Comparison of ENCODE assay signal across 23 cellular contexts in the genomic region with DNA sequence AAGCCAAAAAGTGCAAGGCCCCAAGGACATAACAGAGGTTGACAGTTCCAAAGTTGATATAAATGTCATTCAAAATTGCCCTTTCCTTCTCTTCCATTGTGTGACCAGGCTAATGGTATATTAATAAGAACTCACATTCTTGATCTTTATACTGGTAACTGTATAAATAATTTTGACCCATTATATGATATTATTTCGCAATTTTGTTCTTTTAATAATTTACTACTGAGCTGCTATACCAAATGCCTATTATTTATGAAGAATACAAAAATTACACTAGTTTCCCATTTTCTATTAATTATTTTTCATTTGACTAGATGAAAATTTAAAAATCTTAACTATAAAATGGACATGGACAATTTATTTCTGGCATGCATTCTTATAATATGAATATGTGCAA.
DNase-seq lines count a peak whose midpoint lies in the region; ATAC-seq, FAIRE-seq and TF ChIP-seq lines count a peak whose summit lies in the region.
"Had no signal": no experiment of that assay in that cellular context is flagged by ENCODE, and none has a peak within 500 bp of the region (broad histone marks: within the 10 kb centered on the region; RNA-seq: fewer than 3 reads in every experiment).

No MANE protein-coding gene starts in this region.

- H4K5ac ChIP-seq in H1 (ENCODE audit: insufficient read length, low read depth, low read length): no peak overlapping the region

- ATAC-seq in HepG2 (no peak), right lobe of liver (no peak)

- in situ Hi-C loops in HepG2 (cut with HindIII; ENCODE audit: extremely low pct_ligation_motif_present, low pct_unique_long_range_greater_than_20kb): no loop called here

- peaks cover 4 to 6% of the 10 kb centered on the region in 2 experiments; a peak in 3 of 5 replicates for H3K36me3 ChIP-seq in HepG2 (replicated peaks in 1 of 2; ENCODE audit: control insufficient read depth in 1 of 2, insufficient read depth in 2 of 2, low read length in 2 of 2)
- no peaks in the 10 kb centered on the region for H3K36me3 ChIP-seq in right lobe of liver
- H3K36me3 ChIP-seq in H1 (ENCODE audit: control insufficient read depth in 2 of 4, insufficient read depth in 4 of 4, low read length in 3 of 4): no peaks in the 10 kb centered on the region
- peaks cover 6% of the 10 kb centered on the region for H3K36me3 ChIP-seq in neural progenitor cell
- H3K36me3 ChIP-seq: BE2C, BLaER1 had no signal

- POLR2A ChIA-PET in HepG2 (lab: Yijun Ruan, JAX) (no interaction called here), H1 (lab: Charles Lee; ENCODE audit: partially characterized antibody) (interaction anchor here (0.7 kb wide), 1 partner anchor 1809 kb away, joined by 3 read pairs; no protein-coding TSS in a partner anchor)

- H2BK12ac ChIP-seq in H1 (ENCODE audit: low read depth, low read length): no peak overlapping the region

- H3K27ac Mint-ChIP-seq in neural progenitor cell: no peak overlapping the region
- H3K27ac Mint-ChIP-seq: CD14-positive monocyte; CD4-positive, alpha-beta memory T cell; CD4-positive, CD25-positive, alpha-beta regulatory T cell; CD8-positive, alpha-beta memory T cell had no signal

- intact Hi-C loops in HepG2 (cut with micrococcal nuclease; ENCODE audit: unreplicated experiment) (no loop called here), right lobe of liver (cut with DNase I) (no loop called here)

- no TSS peak for BruUV-seq in HepG2 (replicated peaks; lab: Mats Ljungman, UMichigan)

- no peak for TF ChIP-seq CTCF in HepG2 (CRISPR knock-in tag; IDR thresholded peaks at IDR 0.05)
- no peak for TF ChIP-seq CTCF in right lobe of liver (IDR thresholded peaks at IDR 0.05)
- no peak for TF ChIP-seq CTCF in H1 (IDR thresholded peaks at IDR 0.05; ENCODE audit: control extremely low read depth in 1 of 3, insufficient read depth in 1 of 3, low read depth in 1 of 3, low read length in 3 of 3)
- no peak for TF ChIP-seq CTCF in neural progenitor cell (IDR thresholded peaks at IDR 0.05)

- no peak overlapping the region for H4K91ac ChIP-seq in H1 (replicated peaks; ENCODE audit: insufficient read length, low read length)

- no peak overlapping the region for H4K8ac ChIP-seq in H1 (ENCODE audit: extremely low read depth, insufficient read depth, low read length)

- H3K36me3 Mint-ChIP-seq in neural progenitor cell: no peaks in the 10 kb centered on the region
- H3K36me3 Mint-ChIP-seq: CD14-positive monocyte; CD4-positive, alpha-beta memory T cell; CD4-positive, CD25-positive, alpha-beta regulatory T cell; CD8-positive, alpha-beta memory T cell had no signal

- no peaks in the 10 kb centered on the region for H3F3A ChIP-seq in neural progenitor cell (ENCODE audit: low read depth)

- no peak overlapping the region for H3K56ac ChIP-seq in H1 (replicated peaks; ENCODE audit: insufficient read length, low read depth, low read length)

- H3K79me2 ChIP-seq in HepG2 (ENCODE audit: insufficient read depth, low read length) (no peaks in the 10 kb centered on the region), H1 (ENCODE audit: control insufficient read depth in 1 of 2, insufficient read depth in 2 of 2, low read length in 2 of 2) (no peaks in the 10 kb centered on the region), neural progenitor cell (ENCODE audit: low read depth) (no peaks in the 10 kb centered on the region)

- no peak overlapping the region for H3K23ac ChIP-seq in H1 (ENCODE audit: insufficient read length)

- H2BK5ac ChIP-seq in H1 (ENCODE audit: low read depth, low read length): no peak overlapping the region

- H3K27me3 Mint-ChIP-seq in neural progenitor cell (ENCODE audit: insufficient read depth, low read depth): no peaks in the 10 kb centered on the region
- H3K27me3 Mint-ChIP-seq: CD4-positive, alpha-beta memory T cell; CD4-positive, CD25-positive, alpha-beta regulatory T cell; CD8-positive, alpha-beta memory T cell had no signal

- H3K9ac ChIP-seq in HepG2 (ENCODE audit: insufficient read depth, low read depth, low read length) (no peak overlapping the region), H1 (replicated peaks in 1 of 4; ENCODE audit: extremely low read depth in 1 of 4, low read depth in 3 of 4, low read length in 3 of 4) (no peak overlapping the region), neural progenitor cell (no peak overlapping the region)
- H3K9ac ChIP-seq: BLaER1 had no signal

- H3K27ac ChIP-seq in HepG2 (ENCODE audit: extremely low read length, insufficient read depth, low read length): no peak overlapping the region
- H3K27ac ChIP-seq in right lobe of liver: no peak overlapping the region
- H3K27ac ChIP-seq in H1 (ENCODE audit: low read depth, low read length): no peak overlapping the region
- H3K27ac ChIP-seq in neural progenitor cell: peak overlapping the region; percentile 37
- H3K27ac ChIP-seq: 22Rv1, BLaER1 had no signal

- H3K4ac ChIP-seq in H1 (replicated peaks; ENCODE audit: insufficient read length, low read depth, low read length): no peak overlapping the region

- H2AFZ ChIP-seq in HepG2 (ENCODE audit: low read length) (no peak overlapping the region), H1 (ENCODE audit: low read length) (no peak overlapping the region), neural progenitor cell (replicated peaks) (no peak overlapping the region)

- H3K4me3 ChIP-seq in HepG2 (replicated peaks in 1 of 3; ENCODE audit: insufficient read depth in 1 of 3, low read depth in 2 of 3, low read length in 3 of 3) (no peak overlapping the region), right lobe of liver (no peak overlapping the region), H1 (ENCODE audit: extremely low read depth in 1 of 4, insufficient read depth in 2 of 4, low read depth in 3 of 4, low read length in 4 of 4) (no peak overlapping the region), neural progenitor cell (no peak overlapping the region)
- H3K4me3 ChIP-seq: BLaER1 had no signal

- no peak for TF ChIP-seq POLR2A in HepG2 (IDR thresholded peaks at IDR 0.05; ENCODE audit: insufficient read depth in 1 of 2, low read depth in 2 of 2, low read length in 2 of 2)
- no peak for TF ChIP-seq POLR2A in right lobe of liver (IDR thresholded peaks at IDR 0.05)
- TF ChIP-seq POLR2A in H1 (IDR thresholded peaks at IDR 0.05; ENCODE audit: control extremely low read depth in 1 of 2, low read depth in 2 of 2, low read length in 2 of 2): no peak

- H3K14ac ChIP-seq in H1 (ENCODE audit: insufficient read length): no peak overlapping the region

- H2BK20ac ChIP-seq in H1 (ENCODE audit: low read length): no peak overlapping the region

- no peak overlapping the region for H3K4me3 Mint-ChIP-seq in neural progenitor cell
- H3K4me3 Mint-ChIP-seq: CD14-positive monocyte; CD4-positive, alpha-beta memory T cell; CD4-positive, CD25-positive, alpha-beta regulatory T cell; CD8-positive, alpha-beta memory T cell had no signal

- H2BK120ac ChIP-seq in H1 (replicated peaks; ENCODE audit: low read depth, low read length): no peak overlapping the region

- no peaks in the 10 kb centered on the region for H3K27me3 ChIP-seq in HepG2 (ENCODE audit: control insufficient read depth in 1 of 2, insufficient read depth in 2 of 2, low read length in 2 of 2)
- H3K27me3 ChIP-seq in right lobe of liver: no peaks in the 10 kb centered on the region
- no peaks in the 10 kb centered on the region for H3K27me3 ChIP-seq in H1 (replicated peaks in 1 of 4; ENCODE audit: control insufficient read depth in 3 of 4, extremely low read depth in 1 of 4, insufficient read depth in 3 of 4, low read length in 3 of 4)
- no peaks in the 10 kb centered on the region for H3K27me3 ChIP-seq in neural progenitor cell
- H3K27me3 ChIP-seq: BE2C, BLaER1 had no signal

- no peak overlapping the region for H3K4me2 ChIP-seq in HepG2 (ENCODE audit: low read depth, low read length)
- no peak overlapping the region for H3K4me2 ChIP-seq in H1 (ENCODE audit: insufficient read depth in 1 of 2, low read depth in 2 of 2, low read length in 2 of 2)
- no peak overlapping the region for H3K4me2 ChIP-seq in neural progenitor cell
- H3K4me2 ChIP-seq: BLaER1 had no signal

- no peak for FAIRE-seq in HepG2 (lab: Jason Lieb, UNC)
- no peak for FAIRE-seq in H1 (lab: Jason Lieb, UNC)
- FAIRE-seq: G401.6, GM12891, GM19239 had no signal

- no peaks in the 10 kb centered on the region for H3K23me2 ChIP-seq in H1 (ENCODE audit: low read depth, low read length)

- TF ChIP-seq EP300 in HepG2 (IDR thresholded peaks at IDR 0.05; ENCODE audit: low read depth in 2 of 2, low read length in 2 of 2) (no peak), HepG2 (CRISPR knock-in tag; IDR thresholded peaks at IDR 0.05; ENCODE audit: borderline replicate concordance) (no peak), H1 (IDR thresholded peaks at IDR 0.05; ENCODE audit: borderline replicate concordance in 1 of 2, low read depth in 2 of 2, low read length in 2 of 2) (no peak)

- H2AK5ac ChIP-seq in H1 (ENCODE audit: low read depth, low read length): no peak overlapping the region

- TF ChIP-seq RAD21 in HepG2 (CRISPR knock-in tag; IDR thresholded peaks at IDR 0.05) (no peak), H1 (IDR thresholded peaks at IDR 0.05 in 1 of 2, conservative IDR thresholded peaks at IDR 0.05 in 1 of 2; ENCODE audit: low read depth in 2 of 2, low read length in 2 of 2) (no peak)

- no peaks in the 10 kb centered on the region for H3K9me3 ChIP-seq in HepG2 (ENCODE audit: low read length)
- no peaks in the 10 kb centered on the region for H3K9me3 ChIP-seq in right lobe of liver
- H3K9me3 ChIP-seq in H1 (ENCODE audit: insufficient read depth in 2 of 2, low read depth in 1 of 2, low read length in 1 of 2): no peaks in the 10 kb centered on the region
- no peaks in the 10 kb centered on the region for H3K9me3 ChIP-seq in neural progenitor cell (ENCODE audit: low read depth)
- H3K9me3 ChIP-seq: BE2C, BLaER1 had no signal

- no peaks in the 10 kb centered on the region for H3K4me1 Mint-ChIP-seq in neural progenitor cell
- H3K4me1 Mint-ChIP-seq: CD14-positive monocyte; CD4-positive, alpha-beta memory T cell; CD4-positive, CD25-positive, alpha-beta regulatory T cell; CD8-positive, alpha-beta memory T cell had no signal

- no peaks in the 10 kb centered on the region for H3K9me3 Mint-ChIP-seq in neural progenitor cell

- no peak overlapping the region for H2BK15ac ChIP-seq in H1 (ENCODE audit: low read length)

- H3K4me1 ChIP-seq in HepG2 (ENCODE audit: insufficient read depth, low read length): no peaks in the 10 kb centered on the region
- H3K4me1 ChIP-seq in right lobe of liver: no peaks in the 10 kb centered on the region
- H3K4me1 ChIP-seq in H1 (replicated peaks in 1 of 4; ENCODE audit: control insufficient read depth in 3 of 4, insufficient read depth in 4 of 4, low read length in 3 of 4): peaks cover 0 to 6% (median 2%) of the 10 kb centered on the region in 4 experiments; a peak in 2 of 7 replicates
- H3K4me1 ChIP-seq in neural progenitor cell: no peaks in the 10 kb centered on the region
- H3K4me1 ChIP-seq: BE2C, BLaER1 had no signal

- H3K18ac ChIP-seq in H1 (ENCODE audit: extremely low read depth, low read length): no peak overlapping the region

- no peaks in the 10 kb centered on the region for H3K79me1 ChIP-seq in H1 (ENCODE audit: low read depth, low read length)

- 98% methylated on average over 1 of the region's 1 CpG for WGBS in HepG2 (ENCODE audit: low lambda C conversion rate)
- 77% methylated on average over 1 of the region's 1 CpG for WGBS in right lobe of liver (ENCODE audit: insufficient coverage, low coverage, low lambda C conversion rate, missing lambda C conversion rate)
- 100% methylated on average over 1 of the region's 1 CpG; no CpG with 5 or more reads in 1 of the 2 experiments for WGBS in H1 (ENCODE audit: extremely low coverage in 1 of 2, insufficient coverage in 1 of 2, insufficient read length in 1 of 2, insufficient replicate concordance in 2 of 2, low coverage in 1 of 2, low lambda C conversion rate in 2 of 2, missing lambda C conversion rate in 1 of 2), 2 experiments

- CTCF ChIA-PET in HepG2 (lab: Yijun Ruan, JAX; ENCODE audit: low intra/inter-chr PET ratio, low total read pairs): no interaction called here
- CTCF ChIA-PET in H1 (lab: Charles Lee; ENCODE audit: partially characterized antibody): no interaction called here

- DNase-seq in HepG2 (ENCODE audit: low spot score) (no peak), right lobe of liver (no peak), H1 (ENCODE audit: low read depth in 1 of 2, low spot score in 2 of 2) (no peak), neural progenitor cell (ENCODE audit: low spot score) (no peak), DMS153 treated with DMSO at 0.1 percent for 48 hours (lab: John Stamatoyannopoulos, UW; ENCODE audit: unreplicated experiment) (no peak), SW480 (ENCODE audit: low spot score) (no peak)
- DNase-seq: ACHN; BE2C; C1 segment of cervical spinal cord; CD4-positive, alpha-beta memory T cell; CD4-positive, CD25-positive, alpha-beta regulatory T cell; CD8-positive, alpha-beta memory T cell; COR-L47; DMS 273 treated with DMSO at 0.1 percent for 48 hours; DMS153; DMS79 treated with DMSO at 0.1 percent for 48 hours; GF-D8 had no signal

- H4K20me1 ChIP-seq in HepG2 (ENCODE audit: insufficient read depth, low read length): no peaks in the 10 kb centered on the region
- H4K20me1 ChIP-seq in H1 (replicated peaks in 1 of 2; ENCODE audit: control insufficient read depth in 1 of 2, insufficient read depth in 2 of 2, low read length in 2 of 2): no peaks in the 10 kb centered on the region
- no peaks in the 10 kb centered on the region for H4K20me1 ChIP-seq in neural progenitor cell (ENCODE audit: low read depth)
- H4K20me1 ChIP-seq: BLaER1 had no signal
